ENCODE assay signal across 9 cellular contexts in the genomic region with DNA sequence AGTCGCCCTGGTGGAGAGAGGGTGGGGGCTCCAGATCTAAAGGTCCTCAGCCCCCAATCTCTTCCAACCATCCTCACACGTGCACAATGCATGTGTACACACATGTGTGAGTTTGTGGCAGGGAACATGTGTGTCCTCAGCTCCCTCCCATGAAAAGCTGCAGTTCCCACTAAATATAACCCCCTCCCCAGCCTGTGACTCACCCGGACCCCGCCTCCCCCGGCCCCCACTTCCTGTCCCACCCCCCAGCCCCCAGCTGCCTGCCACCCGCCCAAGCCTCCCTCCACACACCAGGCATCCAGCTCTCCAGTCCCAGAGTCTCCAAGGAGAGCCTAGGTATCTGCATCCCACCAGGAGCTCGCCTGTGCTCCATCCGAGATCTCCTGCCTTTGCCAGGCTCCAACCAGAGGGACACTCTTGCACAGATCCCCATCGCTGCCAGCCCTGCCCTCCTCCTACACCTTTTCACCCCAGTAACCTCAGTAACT. TPM values are rescaled to one million over a fixed set of nuclear protein-coding genes. Genes with fewer than 3 reads are reported as not detected.
DNase-seq lines count a peak whose midpoint lies in the region; ATAC-seq and TF ChIP-seq lines count a peak whose summit lies in the region.
"Had no signal": no experiment of that assay in that cellular context is flagged by ENCODE, and none has a peak within 500 bp of the region (broad histone marks: within the 10 kb centered on the region; RNA-seq: fewer than 3 reads in every experiment).

No MANE protein-coding gene starts in this region.

- intact Hi-C loops in activated CD8-positive, alpha-beta T cell treated with anti-CD3 and anti-CD28 coated beads for 36 hours (cut with micrococcal nuclease): no loop called here

- H3K4me1 ChIP-seq in hepatocyte (ENCODE audit: insufficient read depth) (peaks cover 36% of the 10 kb centered on the region), suprapubic skin (peaks cover 68% of the 10 kb centered on the region)

- H3K4me3 Mint-ChIP-seq in T-helper 2 cell treated with Interferon-gamma antibody and Interleukin-4, amounts not matched to agents 5 μg/mL and 100 μg/mL, for 36 hours: peak overlapping the region; percentile 90
- H3K4me3 Mint-ChIP-seq in activated CD8-positive, alpha-beta T cell treated with anti-CD3 and anti-CD28 coated beads for 36 hours: peak overlapping the region; percentile 82

- H3K27ac ChIP-seq in hepatocyte: peak overlapping the region; percentile 82
- H3K27ac ChIP-seq in suprapubic skin: no peak overlapping the region

- no peaks in the 10 kb centered on the region for H3K27me3 ChIP-seq in hepatocyte
- H3K27me3 ChIP-seq in suprapubic skin: no peaks in the 10 kb centered on the region

- no peak overlapping the region for H3K4me3 ChIP-seq in hepatocyte
- H3K4me3 ChIP-seq in suprapubic skin: peak overlapping the region; percentile 50
- H3K4me3 ChIP-seq: mucosa of descending colon had no signal

- peak overlapping the region; percentile 80 for H3K4me2 ChIP-seq in hepatocyte

- H3K27ac Mint-ChIP-seq in T-helper 2 cell treated with Interferon-gamma antibody and Interleukin-4, amounts not matched to agents 5 μg/mL and 100 μg/mL, for 36 hours: no peak overlapping the region
- H3K27ac Mint-ChIP-seq in activated CD8-positive, alpha-beta T cell treated with anti-CD3 and anti-CD28 coated beads for 36 hours: peak overlapping the region; percentile 31

- peaks cover 12% of the 10 kb centered on the region for H4K20me1 ChIP-seq in hepatocyte (ENCODE audit: insufficient read depth, poor library complexity, severe bottlenecking)

- no peak for TF ChIP-seq CTCF in activated CD8-positive, alpha-beta T cell treated with anti-CD3 and anti-CD28 coated beads for 36 hours (IDR thresholded peaks at IDR 0.05)
- TF ChIP-seq CTCF in hepatocyte (IDR thresholded peaks at IDR 0.05; ENCODE audit: poor library complexity) (no peak), suprapubic skin (IDR thresholded peaks at IDR 0.05) (no peak)

- H3K36me3 ChIP-seq in hepatocyte (replicated peaks; ENCODE audit: insufficient read depth, low read depth): no peaks in the 10 kb centered on the region
- H3K36me3 ChIP-seq in suprapubic skin: no peaks in the 10 kb centered on the region

- TF ChIP-seq EP300 in suprapubic skin (IDR thresholded peaks at IDR 0.05): no peak

- H3K27me3 Mint-ChIP-seq in T-helper 2 cell treated with Interferon-gamma antibody and Interleukin-4, amounts not matched to agents 5 μg/mL and 100 μg/mL, for 36 hours (ENCODE audit: low read depth): peaks cover 15% of the 10 kb centered on the region
- H3K27me3 Mint-ChIP-seq in activated CD8-positive, alpha-beta T cell treated with anti-CD3 and anti-CD28 coated beads for 36 hours: peaks cover 4% of the 10 kb centered on the region

- no peak for DNase-seq in T-helper 2 cell treated with Interferon-gamma antibody and Interleukin-4, amounts not matched to agents 5 μg/mL and 100 μg/mL, for 36 hours (ENCODE audit: low spot score)
- no peak for DNase-seq in T-helper 2 cell
- peak; percentile 24 for DNase-seq in activated CD8-positive, alpha-beta T cell treated with anti-CD3 and anti-CD28 coated beads for 36 hours
- no peak for DNase-seq in hepatocyte (ENCODE audit: low spot score)
- no peak for DNase-seq in suprapubic skin (ENCODE audit: low spot score in 2 of 2)
- DNase-seq in activated CD4-positive, alpha-beta T cell treated with anti-CD3 and anti-CD28 coated beads for 1 hour: no peak
- DNase-seq in CD1c-positive myeloid dendritic cell (ENCODE audit: extremely low spot score): no peak

- no peaks in the 10 kb centered on the region for H3K36me3 Mint-ChIP-seq in T-helper 2 cell treated with Interferon-gamma antibody and Interleukin-4, amounts not matched to agents 5 μg/mL and 100 μg/mL, for 36 hours (ENCODE audit: low read depth)
- peaks cover 7% of the 10 kb centered on the region for H3K36me3 Mint-ChIP-seq in activated CD8-positive, alpha-beta T cell treated with anti-CD3 and anti-CD28 coated beads for 36 hours (ENCODE audit: low read depth)

- POLR2A ChIA-PET in activated CD8-positive, alpha-beta T cell treated with anti-CD3 and anti-CD28 coated beads for 36 hours (lab: Charles Lee): interaction anchor here (13.2 kb wide), 1 partner anchor 21 kb away, joined by 261 read pairs; a partner anchor contains a TSS

- ATAC-seq in activated CD8-positive, alpha-beta T cell treated with anti-CD3 and anti-CD28 coated beads for 36 hours: no peak
- no peak for ATAC-seq in GM19035 (IDR thresholded peaks at IDR 0.05; ENCODE audit: unreplicated experiment)

- no peaks in the 10 kb centered on the region for H3K9me2 ChIP-seq in hepatocyte (replicated peaks; ENCODE audit: insufficient read depth)

- CTCF ChIA-PET in activated CD8-positive, alpha-beta T cell treated with anti-CD3 and anti-CD28 coated beads for 36 hours (lab: Charles Lee): interaction anchor here (1.7 to 1.9 kb wide), 2 partner anchors 81 to 170 kb away, joined by 6 read pairs; no protein-coding TSS in a partner anchor

- H3K9me3 ChIP-seq in hepatocyte (ENCODE audit: low read depth) (no peaks in the 10 kb centered on the region), suprapubic skin (no peaks in the 10 kb centered on the region)
- H3K9me3 ChIP-seq: mucosa of descending colon had no signal

- H3K4me1 Mint-ChIP-seq in T-helper 2 cell treated with Interferon-gamma antibody and Interleukin-4, amounts not matched to agents 5 μg/mL and 100 μg/mL, for 36 hours (ENCODE audit: low read depth): peaks cover 56% of the 10 kb centered on the region
- peaks cover 68% of the 10 kb centered on the region for H3K4me1 Mint-ChIP-seq in activated CD8-positive, alpha-beta T cell treated with anti-CD3 and anti-CD28 coated beads for 36 hours (ENCODE audit: low read depth)

- TF ChIP-seq POLR2A in suprapubic skin (IDR thresholded peaks at IDR 0.05): no peak

- H2AFZ ChIP-seq in hepatocyte: no peak overlapping the region

- peaks cover 51% of the 10 kb centered on the region for H3K79me2 ChIP-seq in hepatocyte

- no peaks in the 10 kb centered on the region for H3K9me3 Mint-ChIP-seq in T-helper 2 cell treated with Interferon-gamma antibody and Interleukin-4, amounts not matched to agents 5 μg/mL and 100 μg/mL, for 36 hours
- H3K9me3 Mint-ChIP-seq in activated CD8-positive, alpha-beta T cell treated with anti-CD3 and anti-CD28 coated beads for 36 hours: no peaks in the 10 kb centered on the region

- 17% methylated on average over 9 of the region's 9 CpGs for WGBS in hepatocyte (ENCODE audit: low lambda C conversion rate, missing lambda C conversion rate)
- 36% methylated on average over 8 of the region's 9 CpGs for WGBS in suprapubic skin

RNA-seq across cellular contexts. Expression of a gene that starts 3.9 kb away (rescaled TPM):
- 1 to 10 TPM; 9.5 to 9.7 TPM for total RNA-seq in activated CD8-positive, alpha-beta T cell treated with anti-CD3 and anti-CD28 coated beads for 36 hours
- total RNA-seq in hepatocyte: 8.4 and 10.7 TPM in 2 replicates
- 2.9 and 7.6 TPM in 2 replicates for polyA plus RNA-seq in hepatocyte
- total RNA-seq in suprapubic skin: 10 to 100 TPM in 1 of 4 donors, 1 to 10 TPM in 3; 2.9 to 12.7 (median 3.2) TPM

RNA-seq across cellular contexts. Expression of a gene that starts 4.0 kb away (rescaled TPM):
- total RNA-seq in activated CD8-positive, alpha-beta T cell treated with anti-CD3 and anti-CD28 coated beads for 36 hours: 100 to 1,000 TPM; 288 to 291 TPM
- total RNA-seq in hepatocyte (298 and 469 TPM in 2 replicates), suprapubic skin (1,000 to 10,000 TPM in 1 of 4 donors, 100 to 1,000 TPM in 3; 565 to 1,687 (median 703) TPM)
- 1,250 and 1,676 TPM in 2 replicates for polyA plus RNA-seq in hepatocyte

RNA-seq across cellular contexts. Expression of a gene that starts 18.6 kb away (rescaled TPM):
- total RNA-seq in activated CD8-positive, alpha-beta T cell treated with anti-CD3 and anti-CD28 coated beads for 36 hours: 10 to 100 TPM; 50.0 to 53.6 TPM
- total RNA-seq in hepatocyte (56.1 and 62.1 TPM in 2 replicates), suprapubic skin (10 to 100 TPM; 53.2 to 78.1 (median 55.5) TPM)
- polyA plus RNA-seq in hepatocyte: 74.6 and 74.7 TPM in 2 replicates

RNA-seq across cellular contexts. Expression of a gene that starts 23.6 kb away (rescaled TPM):
- total RNA-seq in activated CD8-positive, alpha-beta T cell treated with anti-CD3 and anti-CD28 coated beads for 36 hours: 10 to 100 TPM; 17.8 to 24.4 TPM
- total RNA-seq in hepatocyte (53.9 and 57.9 TPM in 2 replicates), suprapubic skin (10 to 100 TPM; 19.0 to 35.0 (median 29.1) TPM)
- 77.7 and 78.6 TPM in 2 replicates for polyA plus RNA-seq in hepatocyte

RNA-seq across cellular contexts. Expression of a gene that starts 26.6 kb away (rescaled TPM):
- total RNA-seq in activated CD8-positive, alpha-beta T cell treated with anti-CD3 and anti-CD28 coated beads for 36 hours: 100 to 1,000 TPM; 104 to 118 TPM
- total RNA-seq in hepatocyte (309 and 327 TPM in 2 replicates), suprapubic skin (100 to 1,000 TPM; 446 to 840 (median 533) TPM)
- 992 and 1,031 TPM in 2 replicates for polyA plus RNA-seq in hepatocyte
